11 cellular contexts compared by ENCODE assay signal in the genomic region with DNA sequence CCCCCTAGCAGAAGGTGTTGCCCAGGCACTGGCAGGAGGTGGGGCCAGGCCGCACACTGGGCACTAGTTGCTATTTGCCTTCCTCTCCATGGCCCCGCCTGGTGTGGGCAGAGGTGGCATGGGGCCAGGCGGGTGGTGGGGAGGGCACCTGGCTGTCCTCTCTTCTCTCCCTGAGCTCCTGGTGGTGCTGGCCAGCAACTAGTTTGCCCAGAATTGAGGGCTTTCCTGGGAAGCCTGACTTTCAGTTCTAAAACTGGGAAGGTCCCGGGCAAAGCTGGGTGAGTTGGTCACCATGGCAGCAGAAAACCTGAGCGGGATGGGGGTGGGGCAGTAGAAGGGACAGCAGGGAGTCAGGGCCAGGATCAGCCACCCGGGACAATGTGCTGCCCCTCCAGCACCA. TPM values are rescaled to one million over a fixed set of nuclear protein-coding genes. Genes with fewer than 3 reads are reported as not detected.
DNase-seq lines count a peak whose midpoint lies in the region; ATAC-seq and TF ChIP-seq lines count a peak whose summit lies in the region.
"Had no signal": no experiment of that assay in that cellular context is flagged by ENCODE, and none has a peak within 500 bp of the region (broad histone marks: within the 10 kb centered on the region; RNA-seq: fewer than 3 reads in every experiment).

No MANE protein-coding gene starts in this region.

- H3K4me1 ChIP-seq in left lung = peaks cover 11 to 62% of the 10 kb centered on the region in 2 donors
- peaks cover 28% of the 10 kb centered on the region for H3K4me1 ChIP-seq in upper lobe of right lung

- H3K4me3 ChIP-seq in left lung (no peak overlapping the region), upper lobe of right lung (no peak overlapping the region)

- H3K27ac ChIP-seq in left lung (no peak overlapping the region), upper lobe of right lung (peak overlapping the region; percentile 66)
- H3K27ac ChIP-seq: 22Rv1 had no signal

- TF ChIP-seq CTCF in left lung (IDR thresholded peaks at IDR 0.05) (no peak), upper lobe of right lung (IDR thresholded peaks at IDR 0.05) (no peak)

- H3K9me3 ChIP-seq in left lung = no peaks in the 10 kb centered on the region
- H3K9me3 ChIP-seq in upper lobe of right lung = no peaks in the 10 kb centered on the region

- DNase-seq in NCI-H2081 (lab: John Stamatoyannopoulos, UW) (peak; percentile 49 to 70), NCI-H2081 treated with DMSO at 0.1 percent for 48 hours (lab: John Stamatoyannopoulos, UW) (no peak), amygdala (lab: John Stamatoyannopoulos, UW) (peak in 39 of 56 donors; percentile 6 to 70 (median 39)), left lung (peak; percentile 87 to 93), upper lobe of right lung (peak; percentile 94)
- DNase-seq in activated CD8-positive, alpha-beta memory T cell treated with anti-CD3 and anti-CD28 coated beads, Interleukin-2, amount 50 U/mL, for 4 hours = no peak
- DNase-seq: activated CD4-positive, alpha-beta T cell treated with anti-CD3 and anti-CD28 coated beads for 1 hour; NCI-H1048 had no signal

- ATAC-seq in left lung (peak; percentile 79), upper lobe of right lung (peak; percentile 83), GM18511 (IDR thresholded peaks at IDR 0.05; ENCODE audit: unreplicated experiment) (no peak), HG03159 (IDR thresholded peaks at IDR 0.05; ENCODE audit: unreplicated experiment) (no peak)

- H3K36me3 ChIP-seq in left lung = no peaks in the 10 kb centered on the region
- no peaks in the 10 kb centered on the region for H3K36me3 ChIP-seq in upper lobe of right lung

- no peaks in the 10 kb centered on the region for H3K27me3 ChIP-seq in left lung
- H3K27me3 ChIP-seq in upper lobe of right lung = no peaks in the 10 kb centered on the region

- intact Hi-C loops in left lung (cut with DNase I) (no loop called here), upper lobe of right lung (cut with DNase I) (no loop called here)

RNA-seq across cellular contexts. Expression of gene RBM38, which starts 48.2 kb away (rescaled TPM):
- total RNA-seq in left lung (10 to 100 TPM; 17.6 to 20.0 TPM), upper lobe of right lung (13.4 TPM)

Comparison
In these comparisons a context has a peak if more than half of its experiments do, and no peak if none do; other contexts are left out.
1. DNase-seq: peak in NCI-H2081 (2 of 2), amygdala (39 of 56), left lung (2 of 2) and upper lobe of right lung (single experiment); none in NCI-H2081 treated with DMSO at 0.1 percent for 48 hours (single experiment) and activated CD8-positive, alpha-beta memory T cell treated with anti-CD3 and anti-CD28 coated beads, Interleukin-2, amount 50 U/mL, for 4 hours (single experiment).
2. ATAC-seq: peak in left lung (single experiment) and upper lobe of right lung (single experiment); none in GM18511 (single experiment) and HG03159 (single experiment).